7 cellular contexts compared by ENCODE assay signal in genomic region chr12:100827901-100828520, GRCh38. TPM values are rescaled to one million over a fixed set of nuclear protein-coding genes. Genes with fewer than 3 reads are reported as not detected.
DNase-seq lines count a peak whose midpoint lies in the region; ATAC-seq and TF ChIP-seq lines count a peak whose summit lies in the region.

No MANE protein-coding gene starts in this region.

- CTCF ChIA-PET in OCI-LY7 (lab: Charles Lee; ENCODE audit: unreplicated experiment) = no interaction called here
- CTCF ChIA-PET in CD4-positive, alpha-beta memory T cell (lab: Charles Lee; ENCODE audit: partially characterized antibody) = no interaction called here

- H3K79me2 ChIP-seq in OCI-LY7 (ENCODE audit: insufficient read depth, low read depth, low read length) (no peaks in the 10 kb centered on the region), fibroblast of lung (ENCODE audit: control insufficient read depth, insufficient read depth, low read length) (no peaks in the 10 kb centered on the region)

- no peak overlapping the region for H3K9ac ChIP-seq in fibroblast of lung (ENCODE audit: insufficient read depth, low read length)

- POLR2A ChIA-PET in OCI-LY7 (lab: Charles Lee) = interaction anchor here (0.6 kb wide), 1 partner anchor 1491 kb away, joined by 4 read pairs; no protein-coding TSS in a partner anchor
- POLR2A ChIA-PET in CD4-positive, alpha-beta memory T cell (lab: Charles Lee; ENCODE audit: partially characterized antibody) = no interaction called here

- H3K9me2 ChIP-seq in OCI-LY7 (ENCODE audit: insufficient read depth, low read length) = no peaks in the 10 kb centered on the region

- no peak overlapping the region for H3K4me3 Mint-ChIP-seq in CD4-positive, alpha-beta memory T cell

- DNase-seq in GM10266 (ENCODE audit: extremely low spot score) (peak; percentile 16), OCI-LY7 (ENCODE audit: low spot score) (peak; percentile 35), fibroblast of lung (ENCODE audit: low read depth in 2 of 2) (peak; percentile 39 to 61), superior temporal gyrus (ENCODE audit: extremely low spot score) (peak; percentile 73)
- DNase-seq in CD4-positive, alpha-beta memory T cell = no peak

- no peaks in the 10 kb centered on the region for H3K9me3 ChIP-seq in OCI-LY7 (ENCODE audit: low read length)
- H3K9me3 ChIP-seq in fibroblast of lung (ENCODE audit: control insufficient read depth, insufficient read depth, low read depth, low read length) = no peaks in the 10 kb centered on the region
- H3K9me3 ChIP-seq in CD4-positive, alpha-beta memory T cell (ENCODE audit: control insufficient read depth in 1 of 2, low read length in 2 of 2) = no peaks in the 10 kb centered on the region

- no peaks in the 10 kb centered on the region for H3K36me3 ChIP-seq in OCI-LY7 (ENCODE audit: insufficient read depth, low read length)
- no peaks in the 10 kb centered on the region for H3K36me3 ChIP-seq in fibroblast of lung (ENCODE audit: control insufficient read depth, insufficient read depth, low read length)
- no peaks in the 10 kb centered on the region for H3K36me3 ChIP-seq in CD4-positive, alpha-beta memory T cell (ENCODE audit: insufficient read depth, low read length)

- intact Hi-C loops in OCI-LY7 (cut with micrococcal nuclease; ENCODE audit: unreplicated experiment) = loop anchor here (10.0 kb wide), 1 partner anchor 497 kb away; no protein-coding TSS in a partner anchor
- intact Hi-C loops in CD4-positive, alpha-beta memory T cell (cut with micrococcal nuclease) = no loop called here

- TF ChIP-seq CTCF in GM10266 (IDR thresholded peaks at IDR 0.05; ENCODE audit: control insufficient read depth, insufficient read depth, low read depth, missing control alignments) = peak; percentile 49
- peak; percentile 84 for TF ChIP-seq CTCF in OCI-LY7 (conservative IDR thresholded peaks at IDR 0.05; ENCODE audit: low read length)
- TF ChIP-seq CTCF in fibroblast of lung (conservative IDR thresholded peaks at IDR 0.05 in 1 of 2, IDR thresholded peaks at IDR 0.05 in 1 of 2; ENCODE audit: low read depth in 1 of 2, low read length in 2 of 2) = peak; percentile 82 to 96

- no peaks in the 10 kb centered on the region for H3K27me3 Mint-ChIP-seq in CD4-positive, alpha-beta memory T cell

- no TSS peak for BruUV-seq in OCI-LY7 (replicated peaks; lab: Mats Ljungman, UMichigan)

- H3K4me2 ChIP-seq in OCI-LY7 (ENCODE audit: low read length) (no peak overlapping the region), fibroblast of lung (ENCODE audit: extremely low read depth, insufficient read depth, low read length) (no peak overlapping the region)

- H3K27me3 ChIP-seq in fibroblast of lung (ENCODE audit: control insufficient read depth, insufficient read depth, low read length) = no peaks in the 10 kb centered on the region
- H3K27me3 ChIP-seq in CD4-positive, alpha-beta memory T cell (ENCODE audit: insufficient read depth, low read length) = no peaks in the 10 kb centered on the region

- H3K4me1 ChIP-seq in OCI-LY7 (ENCODE audit: insufficient read depth, low read length, poor library complexity, severe bottlenecking) (no peaks in the 10 kb centered on the region), fibroblast of lung (ENCODE audit: control insufficient read depth, extremely low read depth, insufficient read depth, low read length) (no peaks in the 10 kb centered on the region)
- no peaks in the 10 kb centered on the region for H3K4me1 ChIP-seq in CD4-positive, alpha-beta memory T cell (ENCODE audit: insufficient read depth, low read length)

- H3K4me3 ChIP-seq in OCI-LY7 (ENCODE audit: low read depth, low read length, poor library complexity, severe bottlenecking) (no peak overlapping the region), fibroblast of lung (replicated peaks in 1 of 4; ENCODE audit: control extremely low read depth in 1 of 4, insufficient read depth in 1 of 4, low read depth in 3 of 4, low read length in 4 of 4) (no peak overlapping the region)
- H3K4me3 ChIP-seq in CD4-positive, alpha-beta memory T cell (ENCODE audit: low read length in 2 of 2) = no peak overlapping the region

- H3K27ac Mint-ChIP-seq in CD4-positive, alpha-beta memory T cell = no peak overlapping the region

- H3K36me3 Mint-ChIP-seq in CD4-positive, alpha-beta memory T cell = no peaks in the 10 kb centered on the region

- H3K4me1 Mint-ChIP-seq in CD4-positive, alpha-beta memory T cell = no peaks in the 10 kb centered on the region

- H2AFZ ChIP-seq in OCI-LY7 (ENCODE audit: low read length) = no peak overlapping the region
- H2AFZ ChIP-seq in fibroblast of lung (ENCODE audit: low read length) = no peak overlapping the region

- peaks cover 0 to 6% (median 3%) of the 10 kb centered on the region in 8 donors for H3K9me3 Mint-ChIP-seq in CD4-positive, alpha-beta memory T cell

- ATAC-seq in HG03565 (IDR thresholded peaks at IDR 0.05; ENCODE audit: unreplicated experiment) (peak; percentile 46), HG02885 (IDR thresholded peaks at IDR 0.05; ENCODE audit: poor library complexity, unreplicated experiment) (no peak)

- no peaks in the 10 kb centered on the region for H4K20me1 ChIP-seq in OCI-LY7 (ENCODE audit: insufficient read depth, low read length)
- no peaks in the 10 kb centered on the region for H4K20me1 ChIP-seq in fibroblast of lung (ENCODE audit: control insufficient read depth, extremely low read depth, insufficient read depth, low read length)

- H3K27ac ChIP-seq in OCI-LY7 (ENCODE audit: low read depth, low read length, poor library complexity, severe bottlenecking) = no peak overlapping the region
- no peak overlapping the region for H3K27ac ChIP-seq in fibroblast of lung (ENCODE audit: insufficient read depth, low read length)
- no peak overlapping the region for H3K27ac ChIP-seq in CD4-positive, alpha-beta memory T cell (ENCODE audit: low read depth, low read length)

RNA-seq across cellular contexts. Expression of gene ANO4, which starts 33.4 kb away (rescaled TPM):
- not detected in 2 replicates for total RNA-seq in OCI-LY7 (2014; rRNA removed; shearing (Covaris generic))
- total RNA-seq in OCI-LY7 (2022) = not detected in 2 replicates
- total RNA-seq in fibroblast of lung = 11.3 and 42.3 TPM in 2 replicates
- polyA plus RNA-seq in fibroblast of lung = 11.7 TPM in 2 replicates
- polyA plus RNA-seq in fibroblast of lung (2012) = 5.4 and 6.4 TPM in 2 replicates
- polyA minus RNA-seq in fibroblast of lung (ENCODE audit: low replicate concordance) = 2.1 TPM in 2 replicates
- total RNA-seq in CD4-positive, alpha-beta memory T cell = not detected
- polyA plus RNA-seq in CD4-positive, alpha-beta memory T cell = not detected

Comparison
In these comparisons a context has a peak if more than half of its experiments do, and no peak if none do; other contexts are left out.
1. DNase-seq: peak in GM10266 (single experiment), OCI-LY7 (single experiment), fibroblast of lung (2 of 2) and superior temporal gyrus (single experiment); none in CD4-positive, alpha-beta memory T cell (0 of 5).
2. RNA of gene ANO4, which starts 33.4 kb away (total RNA-seq): 11.3 to 42.3 TPM in fibroblast of lung; not detected in OCI-LY7 and not detected in CD4-positive, alpha-beta memory T cell; every median in the first group is over 10 times any median in the second.
3. Peak in every context shown above with its lines, with median percentiles within 50 percentile points of each other: CTCF ChIP-seq.